ENCODE assay signal across 9 cellular contexts in genomic region chr17:37710344-37710886, GRCh38. TPM values are rescaled to one million over a fixed set of nuclear protein-coding genes. Genes with fewer than 3 reads are reported as not detected.
A peak's percentile ranks its signal among the peaks of the same experiment; 100 is the strongest.
DNase-seq lines count a peak whose midpoint lies in the region; ATAC-seq and TF ChIP-seq lines count a peak whose summit lies in the region.
"Had no signal": no experiment of that assay in that cellular context is flagged by ENCODE, and none has a peak within 500 bp of the region (broad histone marks: within the 10 kb centered on the region; RNA-seq: fewer than 3 reads in every experiment).

No MANE protein-coding gene starts in this region.

- H4K20me1 ChIP-seq in PC-3 (ENCODE audit: low read length), result no peaks in the 10 kb centered on the region

- H3K27ac ChIP-seq in heart right ventricle, result no peak overlapping the region
- H3K27ac ChIP-seq in PC-3 (ENCODE audit: low read length), result no peak overlapping the region
- H3K27ac ChIP-seq in upper lobe of right lung, result peak overlapping the region; percentile 58
- H3K27ac ChIP-seq in tibial nerve, result no peak overlapping the region

- DNase-seq in left ventricle myocardium superior (no peak), heart right ventricle (no peak), PC-3 (peak; percentile 10), hepatic stellate cell (ENCODE audit: low spot score) (peak; percentile 41), upper lobe of right lung (peak; percentile 86), tibial nerve (ENCODE audit: low spot score in 2 of 2) (no peak)
- no peak for DNase-seq in activated CD8-positive, alpha-beta memory T cell treated with anti-CD3 and anti-CD28 coated beads, Interleukin-2, amount 50 U/mL, for 48 hours
- DNase-seq: DND-41 had no signal

- no peak overlapping the region for H3K4me2 ChIP-seq in PC-3 (ENCODE audit: low read length)

- H3K27me3 ChIP-seq in heart right ventricle (peaks cover 0 to 45% (median 22%) of the 10 kb centered on the region in 7 donors), PC-3 (ENCODE audit: low read length) (no peaks in the 10 kb centered on the region), upper lobe of right lung (peaks cover 4% of the 10 kb centered on the region), tibial nerve (peaks cover 0 to 44% of the 10 kb centered on the region in 2 donors)

- H2AFZ ChIP-seq in PC-3 (ENCODE audit: low read length), result no peak overlapping the region

- no peaks in the 10 kb centered on the region for H3K36me3 ChIP-seq in heart right ventricle
- no peaks in the 10 kb centered on the region for H3K36me3 ChIP-seq in PC-3 (ENCODE audit: low read depth, low read length)
- H3K36me3 ChIP-seq in upper lobe of right lung, result no peaks in the 10 kb centered on the region
- H3K36me3 ChIP-seq in tibial nerve, result no peaks in the 10 kb centered on the region

- ATAC-seq in left ventricle myocardium superior (peak; percentile 19), heart right ventricle (no peak), PC-3 (no peak), upper lobe of right lung (peak; percentile 71), HG03342 (IDR thresholded peaks at IDR 0.05; ENCODE audit: unreplicated experiment) (no peak)

- BruUV-seq in PC-3 (replicated peaks; lab: Mats Ljungman, UMichigan), result no TSS peak

- POLR2A ChIA-PET in PC-3 (lab: Charles Lee; ENCODE audit: unreplicated experiment), result no interaction called here

- CTCF ChIA-PET in PC-3 (lab: Charles Lee), result no interaction called here

- no peaks in the 10 kb centered on the region for H3K79me2 ChIP-seq in PC-3 (ENCODE audit: low read length)

- WGBS in heart right ventricle, 2 donors, result 57 to 68% methylated on average over 9 of the region's 9 CpGs
- 45 to 48% methylated on average over 9 of the region's 9 CpGs for WGBS in tibial nerve, 2 donors

- no peak for TF ChIP-seq EP300 in tibial nerve (IDR thresholded peaks at IDR 0.05)

- intact Hi-C loops in left ventricle myocardium superior (cut with micrococcal nuclease) (no loop called here), heart right ventricle (cut with DNase I) (loop anchor here in 2 of 10 donors (5.0 to 10.0 kb wide), 3 partner anchors 48 to 56 kb away; no protein-coding TSS in a partner anchor), PC-3 (cut with micrococcal nuclease) (no loop called here), upper lobe of right lung (cut with DNase I) (no loop called here)

- no peaks in the 10 kb centered on the region for H3K9me2 ChIP-seq in PC-3 (replicated peaks; ENCODE audit: low read length)

- TF ChIP-seq CTCF in heart right ventricle (IDR thresholded peaks at IDR 0.05), result no peak
- TF ChIP-seq CTCF in PC-3 (conservative IDR thresholded peaks at IDR 0.05; ENCODE audit: low read depth, low read length), result no peak
- no peak for TF ChIP-seq CTCF in upper lobe of right lung (IDR thresholded peaks at IDR 0.05)
- TF ChIP-seq CTCF in tibial nerve (IDR thresholded peaks at IDR 0.05), result no peak

- H3F3A ChIP-seq in PC-3 (ENCODE audit: low read length, unreplicated experiment), result no peaks in the 10 kb centered on the region

- H3K9ac ChIP-seq in PC-3 (ENCODE audit: low read length), result no peak overlapping the region

- no peaks in the 10 kb centered on the region for H3K4me1 ChIP-seq in heart right ventricle
- peaks cover 7% of the 10 kb centered on the region; the same call in 1 of the 2 replicates for H3K4me1 ChIP-seq in PC-3 (ENCODE audit: insufficient read depth, low read length)
- H3K4me1 ChIP-seq in upper lobe of right lung, result peaks cover 11% of the 10 kb centered on the region
- H3K4me1 ChIP-seq in tibial nerve, result no peaks in the 10 kb centered on the region

- no peak for TF ChIP-seq POLR2A in tibial nerve (IDR thresholded peaks at IDR 0.05)

- H3K4me3 ChIP-seq in heart right ventricle, result no peak overlapping the region
- no peak overlapping the region for H3K4me3 ChIP-seq in PC-3 (ENCODE audit: low read length)
- no peak overlapping the region for H3K4me3 ChIP-seq in upper lobe of right lung
- no peak overlapping the region for H3K4me3 ChIP-seq in tibial nerve

- H3K9me3 ChIP-seq in heart right ventricle (no peaks in the 10 kb centered on the region), PC-3 (ENCODE audit: low read length) (no peaks in the 10 kb centered on the region), upper lobe of right lung (no peaks in the 10 kb centered on the region), tibial nerve (no peaks in the 10 kb centered on the region)

RNA-seq across cellular contexts. Expression of gene HNF1B, which starts 34.4 kb away (rescaled TPM):
- total RNA-seq in left ventricle myocardium superior, result not detected
- not detected for total RNA-seq in heart right ventricle
- polyA plus RNA-seq in heart right ventricle, result not detected
- total RNA-seq in PC-3 (2014; rRNA removed), result 1.3 and 2.0 TPM in 2 replicates
- 19.8 TPM for total RNA-seq in upper lobe of right lung
- not detected for total RNA-seq in tibial nerve

Comparison
In these comparisons a context has a peak if more than half of its experiments do, and no peak if none do; other contexts are left out.
1. ATAC-seq: peak in left ventricle myocardium superior (single experiment) and upper lobe of right lung (single experiment); none in heart right ventricle (0 of 8), PC-3 (single experiment) and HG03342 (single experiment).
2. DNase-seq: peak in PC-3 (single experiment), hepatic stellate cell (single experiment) and upper lobe of right lung (single experiment); none in left ventricle myocardium superior (single experiment), heart right ventricle (0 of 2), tibial nerve (0 of 2) and activated CD8-positive, alpha-beta memory T cell treated with anti-CD3 and anti-CD28 coated beads, Interleukin-2, amount 50 U/mL, for 48 hours (single experiment).